ENCODE assay signal across 20 cellular contexts in the genomic region with DNA sequence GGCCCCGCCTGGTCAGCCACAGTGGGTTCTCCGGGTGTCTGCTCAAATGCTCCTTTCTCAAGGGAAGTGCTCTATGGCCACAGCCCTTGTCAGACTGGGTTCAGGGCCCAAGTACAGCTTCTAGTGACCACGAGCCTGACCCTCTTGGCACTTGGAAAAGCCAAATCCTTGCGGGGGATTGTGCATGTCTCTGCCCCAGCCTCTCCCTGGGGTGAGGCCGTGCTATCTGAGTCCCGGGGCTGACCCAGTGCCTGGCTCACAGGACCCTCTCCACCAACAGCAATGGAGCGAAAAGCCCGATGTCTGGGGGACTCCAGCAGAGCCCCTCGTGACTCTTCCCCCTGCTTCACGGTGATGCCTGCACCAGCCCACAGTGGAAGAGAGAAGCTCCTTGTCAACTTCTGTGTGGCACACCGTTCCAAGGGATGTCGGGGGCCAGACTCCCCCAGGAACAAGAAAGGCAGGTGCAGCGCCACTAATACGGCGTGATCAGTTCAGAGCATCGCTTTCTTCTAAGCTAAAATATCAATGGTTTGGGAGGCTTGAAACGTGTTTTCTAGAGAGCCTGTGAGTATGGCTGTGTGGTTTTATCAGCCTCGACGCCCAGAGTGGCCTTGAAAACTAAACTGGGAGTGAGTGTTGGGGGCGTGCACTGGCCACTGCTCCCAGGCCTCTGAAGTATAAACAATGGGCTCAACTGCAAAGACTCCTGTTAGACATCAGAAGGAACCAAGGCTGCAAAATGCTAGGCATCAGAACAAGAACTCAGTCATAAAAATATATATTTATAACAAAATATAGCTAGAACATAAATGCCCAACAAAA.
"Had no signal": no experiment of that assay in that cellular context is flagged by ENCODE, and none has a peak within 500 bp of the region (broad histone marks: within the 10 kb centered on the region; RNA-seq: fewer than 3 reads in every experiment).

No MANE protein-coding gene starts in this region.

- DNase-seq: activated CD4-positive, alpha-beta memory T cell treated with anti-CD3 and anti-CD28 coated beads for 36 hours; activated CD4-positive, alpha-beta T cell treated with anti-CD3 and anti-CD28 coated beads for 48 hours; activated CD4-positive, CD25-positive, alpha-beta regulatory T cell; activated naive CD4-positive, alpha-beta T cell treated with Interleukin-2 at 50 U/mL for 16 hours; activated naive CD8-positive, alpha-beta T cell treated with anti-CD3 and anti-CD28 coated beads for 36 hours; activated T-cell treated with anti-CD3 and anti-CD28 coated beads, Interleukin-2, amount 50 U/mL, for 48 hours; cerebellar nuclear complex; cortex of kidney; endodermal cell; esophagus squamous epithelium; gastrocnemius medialis; hypothalamus; left cardiac atrium; lower lobe of right lung; mesendoderm; naive thymus-derived CD4-positive, alpha-beta T cell; stimulated activated CD4-positive, alpha-beta T cell treated with anti-CD3 and anti-CD28 coated beads, Interleukin-4, amount 100 ng/mL, for 24 hours; stimulated activated naive CD4-positive, alpha-beta T cell treated with Interleukin-2 at 50 U/mL for 16 hours; T-helper 17 cell had no signal

- H3K4me3 Mint-ChIP-seq: activated CD4-positive, alpha-beta memory T cell treated with anti-CD3 and anti-CD28 coated beads for 36 hours; activated naive CD8-positive, alpha-beta T cell treated with anti-CD3 and anti-CD28 coated beads for 36 hours; endodermal cell; naive thymus-derived CD4-positive, alpha-beta T cell; T-helper 17 cell had no signal

- H3K4me1 ChIP-seq: gastrocnemius medialis, lower lobe of right lung, tibial artery had no signal

- H3K27me3 Mint-ChIP-seq: activated naive CD8-positive, alpha-beta T cell treated with anti-CD3 and anti-CD28 coated beads for 36 hours had no signal

- H3K4me1 Mint-ChIP-seq: activated naive CD8-positive, alpha-beta T cell treated with anti-CD3 and anti-CD28 coated beads for 36 hours; naive thymus-derived CD4-positive, alpha-beta T cell had no signal

- H3K9me3 Mint-ChIP-seq: activated CD4-positive, alpha-beta memory T cell treated with anti-CD3 and anti-CD28 coated beads for 36 hours; activated naive CD8-positive, alpha-beta T cell treated with anti-CD3 and anti-CD28 coated beads for 36 hours; endodermal cell had no signal

- ATAC-seq: gastrocnemius medialis; left cardiac atrium; lower lobe of right lung; naive thymus-derived CD4-positive, alpha-beta T cell; T-helper 17 cell had no signal

- H3K36me3 Mint-ChIP-seq: activated CD4-positive, alpha-beta memory T cell treated with anti-CD3 and anti-CD28 coated beads for 36 hours; activated naive CD8-positive, alpha-beta T cell treated with anti-CD3 and anti-CD28 coated beads for 36 hours; naive thymus-derived CD4-positive, alpha-beta T cell had no signal

- H3K9me3 ChIP-seq: esophagus squamous epithelium, gastrocnemius medialis, lower lobe of right lung, tibial artery had no signal

- H3K4me3 ChIP-seq: esophagus squamous epithelium, gastrocnemius medialis, lower lobe of right lung, tibial artery had no signal

- H3K36me3 ChIP-seq: esophagus squamous epithelium, gastrocnemius medialis, lower lobe of right lung, tibial artery had no signal

- H3K27ac Mint-ChIP-seq: activated CD4-positive, alpha-beta memory T cell treated with anti-CD3 and anti-CD28 coated beads for 36 hours; activated naive CD8-positive, alpha-beta T cell treated with anti-CD3 and anti-CD28 coated beads for 36 hours; endodermal cell; naive thymus-derived CD4-positive, alpha-beta T cell; T-helper 17 cell had no signal

- H3K27ac ChIP-seq: esophagus squamous epithelium, gastrocnemius medialis, lower lobe of right lung, tibial artery had no signal
